In genomic region chr1:88911800-88912199, GRCh38 we compare ENCODE assay signal across 7 cellular contexts. TPM values are rescaled to one million over a fixed set of nuclear protein-coding genes. Genes with fewer than 3 reads are reported as not detected.
DNase-seq lines count a peak whose midpoint lies in the region; ATAC-seq, FAIRE-seq and TF ChIP-seq lines count a peak whose summit lies in the region.
"Not testable (repeated sequence)": the region's sequence is repeated elsewhere in the genome, so short reads cannot be mapped to it uniquely, and the experiment has no call there.

No MANE protein-coding gene starts in this region.

- peak overlapping the region; percentile 74 for H3K4me2 ChIP-seq in BLaER1
- peak overlapping the region in 9 of 11 experiments; percentile 46 to 67 (median 59); a peak in 10 of 22 replicates for H3K4me2 ChIP-seq in BLaER1 treated with 17β-estradiol and CSF1 and Interleukin-3, amounts not matched to agents 10 nM and 100 nM
- not testable (repeated sequence) for H3K4me2 ChIP-seq in HepG2 (ENCODE audit: low read depth, low read length)

- 0 out of 4 replicates have a peak, but pooled peaks of 1 of the 2 experiments have one; percentile 25 for TF ChIP-seq EP300 in HepG2 (IDR thresholded peaks at IDR 0.05; ENCODE audit: low read depth in 2 of 2, low read length in 2 of 2)
- not testable (repeated sequence) for TF ChIP-seq EP300 in HepG2 (CRISPR knock-in tag; IDR thresholded peaks at IDR 0.05; ENCODE audit: borderline replicate concordance)

- H3K36me3 ChIP-seq in BLaER1; BLaER1 treated with 17β-estradiol and CSF1 and Interleukin-3, amounts not matched to agents 10 nM and 100 nM; bronchial epithelial cell (ENCODE audit: control insufficient read depth, insufficient read depth, low read length); left lung; HepG2 (replicated peaks in 1 of 2; ENCODE audit: control insufficient read depth in 1 of 2, insufficient read depth in 2 of 2, low read length in 2 of 2); tibial artery: not testable (repeated sequence)

- TF ChIP-seq POLR2A in HepG2 (IDR thresholded peaks at IDR 0.05; ENCODE audit: insufficient read depth in 1 of 2, low read depth in 2 of 2, low read length in 2 of 2): not testable (repeated sequence)

- not testable (repeated sequence) for H3K27ac ChIP-seq in BLaER1; BLaER1 treated with 17β-estradiol and CSF1 and Interleukin-3, amounts not matched to agents 10 nM and 100 nM; left lung; HepG2 (ENCODE audit: extremely low read length, insufficient read depth, low read length)
- H3K27ac ChIP-seq in tibial artery: peak overlapping the region; percentile 22 to 24

- not testable (repeated sequence) for FAIRE-seq in bronchial epithelial cell (lab: Jason Lieb, UNC)
- FAIRE-seq in HepG2 (lab: Jason Lieb, UNC): peak; percentile 61

- H4K20me1 ChIP-seq in BLaER1; BLaER1 treated with 17β-estradiol and CSF1 and Interleukin-3, amounts not matched to agents 10 nM and 100 nM; HepG2 (ENCODE audit: insufficient read depth, low read length): not testable (repeated sequence)

- POLR2A ChIA-PET in HepG2 (lab: Yijun Ruan, JAX): interaction anchor here (2.0 kb wide), 1 partner anchor 20 kb away, joined by 12 read pairs; the partner anchor contains the start of gene GTF2B

- H3K79me2 ChIP-seq in HepG2 (ENCODE audit: insufficient read depth, low read length): not testable (repeated sequence)

- H3K4me3 ChIP-seq in BLaER1; BLaER1 treated with 17β-estradiol and CSF1 and Interleukin-3, amounts not matched to agents 10 nM and 100 nM; bronchial epithelial cell (ENCODE audit: low read depth, low read length); epithelial cell of esophagus (ENCODE audit: low read length); left lung; HepG2 (replicated peaks in 1 of 3; ENCODE audit: insufficient read depth in 1 of 3, low read depth in 2 of 3, low read length in 3 of 3); tibial artery: not testable (repeated sequence)

- TF ChIP-seq RAD21 in HepG2 (CRISPR knock-in tag; IDR thresholded peaks at IDR 0.05): not testable (repeated sequence)

- peak; percentile 60 for DNase-seq in bronchial epithelial cell (ENCODE audit: low read depth)
- peak; percentile 18 for DNase-seq in epithelial cell of esophagus (ENCODE audit: low read depth)
- not testable (repeated sequence) for DNase-seq in left lung, tibial artery
- DNase-seq in HepG2 (ENCODE audit: low spot score): peak; percentile 32

- H2AFZ ChIP-seq in HepG2 (ENCODE audit: low read length): not testable (repeated sequence)

- H3K4me1 ChIP-seq in BLaER1: peaks cover 23% of the 10 kb centered on the region
- H3K4me1 ChIP-seq in BLaER1 treated with 17β-estradiol and CSF1 and Interleukin-3, amounts not matched to agents 10 nM and 100 nM: peaks cover 0 to 21% (median 20%) of the 10 kb centered on the region in 10 experiments; a peak in 16 of 20 replicates
- not testable (repeated sequence) for H3K4me1 ChIP-seq in left lung, tibial artery
- H3K4me1 ChIP-seq in HepG2 (ENCODE audit: insufficient read depth, low read length): peaks cover 24% of the 10 kb centered on the region

- ATAC-seq in left lung (peak; percentile 69), HepG2 (peak; percentile 74)

- CTCF ChIA-PET in HepG2 (lab: Yijun Ruan, JAX; ENCODE audit: low intra/inter-chr PET ratio, low total read pairs): not testable (repeated sequence)

- intact Hi-C loops in left lung (cut with DNase I); HepG2 (cut with micrococcal nuclease; ENCODE audit: unreplicated experiment); tibial artery (cut with DNase I; ENCODE audit: low total_unique reads): not testable (repeated sequence)

- H3K9me3 ChIP-seq in BLaER1; left lung; HepG2 (ENCODE audit: low read length); tibial artery: not testable (repeated sequence)
- H3K9me3 ChIP-seq in BLaER1 treated with 17β-estradiol and CSF1 and Interleukin-3, amounts not matched to agents 10 nM and 100 nM (replicated peaks in 1 of 11): peaks cover 5 to 38% (median 17%) of the 10 kb centered on the region in 11 experiments; a peak in 21 of 22 replicates

- not testable (repeated sequence) for BruUV-seq in HepG2 (replicated peaks; lab: Mats Ljungman, UMichigan)

- 48% methylated on average over 9 of the region's 9 CpGs for WGBS in HepG2 (ENCODE audit: low lambda C conversion rate)

- in situ Hi-C loops in HepG2 (cut with HindIII; ENCODE audit: extremely low pct_ligation_motif_present, low pct_unique_long_range_greater_than_20kb): not testable (repeated sequence)

- H3K9ac ChIP-seq in BLaER1; BLaER1 treated with 17β-estradiol and CSF1 and Interleukin-3, amounts not matched to agents 10 nM and 100 nM; HepG2 (ENCODE audit: insufficient read depth, low read depth, low read length): not testable (repeated sequence)

- not testable (repeated sequence) for TF ChIP-seq CTCF in bronchial epithelial cell (IDR thresholded peaks at IDR 0.05; ENCODE audit: insufficient read depth, low read length, severe bottlenecking); epithelial cell of esophagus (IDR thresholded peaks at IDR 0.05; ENCODE audit: insufficient read depth, low read depth, low read length, missing control alignments); left lung (IDR thresholded peaks at IDR 0.05); HepG2 (CRISPR knock-in tag; IDR thresholded peaks at IDR 0.05); tibial artery (IDR thresholded peaks at IDR 0.05)

- H3K27me3 ChIP-seq in BLaER1; BLaER1 treated with 17β-estradiol and CSF1 and Interleukin-3, amounts not matched to agents 10 nM and 100 nM; bronchial epithelial cell (ENCODE audit: control insufficient read depth, insufficient read depth, low read length); left lung; HepG2 (ENCODE audit: control insufficient read depth in 1 of 2, insufficient read depth in 2 of 2, low read length in 2 of 2); tibial artery: not testable (repeated sequence)

TF ChIP-seq in HepG2, 621 proteins besides CTCF, POLR2A, EP300 and RAD21 (continues in another document):
- TF ChIP-seq ZNF441 (CRISPR knock-in tag; IDR thresholded peaks at IDR 0.05; ENCODE audit: borderline replicate concordance): peak; percentile 83; the same call in 1 of the 2 replicates
- peak; percentile 60 for TF ChIP-seq POGZ (CRISPR knock-in tag; IDR thresholded peaks at IDR 0.05)
- peak; percentile 83 for TF ChIP-seq ZNF362 (CRISPR knock-in tag; IDR thresholded peaks at IDR 0.05; ENCODE audit: borderline replicate concordance)
- not testable (repeated sequence) for TF ChIP-seq FOXP1 (IDR thresholded peaks at IDR 0.05)
- TF ChIP-seq FOXP1 (CRISPR knock-in tag; IDR thresholded peaks at IDR 0.05): 0 out of 2 replicates have a peak, but pooled peaks have one; percentile 43
- TF ChIP-seq CEBPG (CRISPR knock-in tag; IDR thresholded peaks at IDR 0.05): peak; percentile 80

RNA-seq across cellular contexts. Expression of gene GTF2B, which starts 20.4 kb away (rescaled TPM):
- 38.0 and 40.8 TPM in 2 replicates for total RNA-seq in bronchial epithelial cell
- 10 to 100 TPM; 21.6 to 22.9 TPM for total RNA-seq in left lung
- 43.4 and 68.0 TPM in 2 replicates for total RNA-seq in HepG2 (2016; rRNA removed; fragmentation: Illumina TruSeq; extraction: Trizol)
- total RNA-seq in HepG2 (2016; cell fraction: cytosol; rRNA removed; fragmentation: Illumina TruSeq; extraction: Trizol; ENCODE audit: low read depth): 10.0 and 11.6 TPM in 2 replicates
- 43.5 and 71.8 TPM in 2 replicates for total RNA-seq in HepG2 (2016; cell fraction: insoluble cytoplasmic fraction; rRNA removed; fragmentation: Illumina TruSeq; extraction: Trizol)
- 12.6 and 14.3 TPM in 2 replicates for total RNA-seq in HepG2 (2016; cell fraction: membrane; rRNA removed; fragmentation: Illumina TruSeq; extraction: Trizol)
- 18.8 and 21.9 TPM in 2 replicates for total RNA-seq in HepG2 (2016; cell fraction: nucleus; rRNA removed; fragmentation: Illumina TruSeq; extraction: Trizol)
- 26.1 and 31.5 TPM in 2 replicates for polyA plus RNA-seq in HepG2 (2011; rRNA removed)
- 14.8 and 26.0 TPM in 2 replicates for polyA plus RNA-seq in HepG2 (2011; cell fraction: cytosol; rRNA removed)
- polyA plus RNA-seq in HepG2 (2011; cell fraction: nucleus; rRNA removed): 6.7 and 9.4 TPM in 2 replicates
- polyA plus RNA-seq in HepG2 (2012): 26.4 and 28.5 TPM in 2 replicates
- polyA plus RNA-seq in HepG2 (2016; cell fraction: cytosol; fragmentation: Illumina TruSeq; extraction: Trizol; ENCODE audit: low read depth): 4.0 and 4.3 TPM in 2 replicates
- polyA plus RNA-seq in HepG2 (2016; cell fraction: insoluble cytoplasmic fraction; fragmentation: Illumina TruSeq; extraction: Trizol; ENCODE audit: low read depth): 58.8 and 59.1 TPM in 2 replicates
- 5.8 and 6.0 TPM in 2 replicates for polyA plus RNA-seq in HepG2 (2016; cell fraction: membrane; fragmentation: Illumina TruSeq; extraction: Trizol; ENCODE audit: low read depth)
- polyA plus RNA-seq in HepG2 (2016; cell fraction: nucleus; fragmentation: Illumina TruSeq; extraction: Trizol; ENCODE audit: insufficient read depth, low read depth): 21.6 and 23.3 TPM in 2 replicates
- polyA minus RNA-seq in HepG2 (2011; rRNA and poly(A)+ RNA removed; ENCODE audit: low replicate concordance): 13.1 and 19.1 TPM in 2 replicates
- 15.4 and 26.0 TPM in 2 replicates for polyA minus RNA-seq in HepG2 (2011; cell fraction: cytosol; rRNA and poly(A)+ RNA removed)
- 19.9 and 20.6 TPM in 2 replicates for polyA minus RNA-seq in HepG2 (2011; cell fraction: nucleus; rRNA and poly(A)+ RNA removed)
